ENCODE assay signal across 8 cellular contexts in genomic region chr2:218405365-218406208, GRCh38.
DNase-seq lines count a peak whose midpoint lies in the region; ATAC-seq lines count a peak whose summit lies in the region.

No MANE protein-coding gene starts in this region.

- H3K27ac ChIP-seq in substantia nigra (ENCODE audit: low read depth, low read length, poor library complexity, severe bottlenecking) = peak overlapping the region; percentile 96

- peak overlapping the region; percentile 84 for H3K9ac ChIP-seq in adipocyte (ENCODE audit: low read length)

- peak; percentile 14 to 16 for DNase-seq in activated CD4-positive, alpha-beta T cell treated with anti-CD3 and anti-CD28 coated beads for 4 hours
- no peak for DNase-seq in activated CD4-positive, alpha-beta T cell treated with anti-CD3 and anti-CD28 coated beads for 1 hour
- DNase-seq in adipocyte (ENCODE audit: low read depth) = no peak
- peak; percentile 66 for DNase-seq in left kidney (ENCODE audit: low read depth, low spot score)
- peak in 1 of 49 donors; percentile 29 for DNase-seq in substantia nigra (lab: John Stamatoyannopoulos, UW)
- DNase-seq in putamen (ENCODE audit: low spot score) = no peak
- DNase-seq in NCI-H226 = no peak

- no peaks in the 10 kb centered on the region for H3K27me3 ChIP-seq in adipocyte (replicated peaks; ENCODE audit: control insufficient read depth, insufficient read depth, low read length)

- peaks cover 22% of the 10 kb centered on the region for H3K36me3 ChIP-seq in adipocyte (ENCODE audit: control insufficient read depth, insufficient read depth, low read length, severe bottlenecking)

- peak; percentile 14 for ATAC-seq in HG03565 (IDR thresholded peaks at IDR 0.05; ENCODE audit: unreplicated experiment)

- peak overlapping the region; percentile 67 for H3K4me3 ChIP-seq in adipocyte (ENCODE audit: low read length)

- H3K9me3 ChIP-seq in adipocyte (ENCODE audit: control insufficient read depth, low read length) = no peaks in the 10 kb centered on the region

- H3K4me1 ChIP-seq in adipocyte (ENCODE audit: control insufficient read depth, insufficient read depth, low read length) = peaks cover 42% of the 10 kb centered on the region

Comparison
In these comparisons a context has a peak if more than half of its experiments do, and no peak if none do; other contexts are left out.
1. DNase-seq: peak in activated CD4-positive, alpha-beta T cell treated with anti-CD3 and anti-CD28 coated beads for 4 hours (2 of 2) and left kidney (single experiment); none in activated CD4-positive, alpha-beta T cell treated with anti-CD3 and anti-CD28 coated beads for 1 hour (single experiment), adipocyte (single experiment), putamen (single experiment) and NCI-H226 (single experiment).